31 cellular contexts compared by ENCODE assay signal in the genomic region with DNA sequence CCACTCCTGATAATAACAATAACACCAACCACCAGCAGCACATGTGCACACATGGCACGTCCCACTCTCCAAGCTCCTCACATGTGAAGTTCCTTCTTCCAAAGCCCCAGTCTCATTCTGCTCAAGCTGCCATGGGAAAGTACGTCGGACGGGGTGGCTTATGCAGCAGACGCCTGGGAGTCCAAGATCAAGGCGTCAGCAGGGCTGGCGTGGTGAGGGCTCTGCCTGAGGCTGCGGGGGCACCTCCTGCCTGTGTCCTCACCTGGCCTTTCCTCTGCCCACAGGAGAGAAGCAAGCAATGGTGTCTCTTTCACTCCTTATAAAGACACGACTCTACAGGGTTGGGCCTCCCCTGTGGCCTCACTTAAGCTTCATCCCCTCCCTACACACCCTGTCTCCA.
DNase-seq lines count a peak whose midpoint lies in the region; ATAC-seq and TF ChIP-seq lines count a peak whose summit lies in the region.
"Had no signal": no experiment of that assay in that cellular context is flagged by ENCODE, and none has a peak within 500 bp of the region (broad histone marks: within the 10 kb centered on the region; RNA-seq: fewer than 3 reads in every experiment).

No MANE protein-coding gene starts in this region.

- H3K36me3 Mint-ChIP-seq in Caco-2 (ENCODE audit: insufficient read depth, unreplicated experiment) (no peaks in the 10 kb centered on the region), T-helper 17 cell (ENCODE audit: low read depth) (peaks cover 3% of the 10 kb centered on the region), mesothelial cell of epicardium (no peaks in the 10 kb centered on the region)
- H3K36me3 Mint-ChIP-seq: CD4-positive, alpha-beta memory T cell; IgD-negative memory B cell; naive thymus-derived CD8-positive, alpha-beta T cell; stimulated activated naive B cell treated with anti-CD40 and anti-IgM and Interleukin-4, amounts not matched to agents 10 μg/mL and 1 μg/mL and 100 μg/mL, for 72 hours had no signal

- POLR2A ChIA-PET in Caco-2 (lab: Charles Lee): no interaction called here

- DNase-seq in Caco-2: no peak
- DNase-seq in T-helper 17 cell: no peak
- no peak for DNase-seq in mesothelial cell of epicardium (ENCODE audit: low spot score in 2 of 2, unreplicated experiment in 2 of 2)
- peak; percentile 47 for DNase-seq in sigmoid colon
- no peak for DNase-seq in foreskin fibroblast
- no peak for DNase-seq in omental fat pad (ENCODE audit: low spot score)
- no peak for DNase-seq in NCI-H2227 (lab: John Stamatoyannopoulos, UW; ENCODE audit: unreplicated experiment)
- DNase-seq in KBM-7: no peak
- DNase-seq: activated CD4-positive, alpha-beta T cell treated with anti-CD3 and anti-CD28 coated beads, Interleukin-2, amount 50 U/mL, for 48 hours; activated CD4-positive, CD25-positive, alpha-beta regulatory T cell treated with anti-CD3 and anti-CD28 coated beads, Interleukin-2, amount 50 U/mL, for 72 hours; activated CD8-positive, alpha-beta memory T cell treated with anti-CD3 and anti-CD28 coated beads, Interleukin-2, amount 50 U/mL, for 48 hours; activated naive CD4-positive, alpha-beta T cell treated with anti-CD3 and anti-CD28 coated beads for 36 hours; adrenal gland; AML-193; CD4-positive, alpha-beta memory T cell; HFFc6; islet precursor cell; naive thymus-derived CD8-positive, alpha-beta T cell; NCI-H1092; NCI-H1694; NCI-H2171; NCI-H510A; stimulated activated naive B cell treated with anti-CD40 and anti-IgM and Interleukin-4, amounts not matched to agents 10 μg/mL and 1 μg/mL and 100 μg/mL, for 72 hours had no signal

- H3K4me3 Mint-ChIP-seq in Caco-2 (ENCODE audit: unreplicated experiment) (no peak overlapping the region), T-helper 17 cell (no peak overlapping the region), mesothelial cell of epicardium (no peak overlapping the region)
- H3K4me3 Mint-ChIP-seq: activated naive CD4-positive, alpha-beta T cell treated with anti-CD3 and anti-CD28 coated beads for 36 hours; activated T-helper 1 cell treated with anti-CD3 and anti-CD28 coated beads, Interleukin-12 subunit alpha, Interleukin-12 subunit beta, Interleukin-2, Interleukin-4 antibody, amounts not matched to agents 30 ng/mL and 10 ng/mL and 1 ng/mL, durations not matched to agents 14 hours and 24 hours and 36 hours; CD4-positive, alpha-beta memory T cell; central memory CD8-positive, alpha-beta T cell; GM23338; HFFc6; IgD-negative memory B cell; naive thymus-derived CD8-positive, alpha-beta T cell; stimulated activated naive B cell treated with anti-CD40 and anti-IgM and Interleukin-4, amounts not matched to agents 10 μg/mL and 1 μg/mL and 100 μg/mL, for 72 hours had no signal

- 92 to 95% methylated on average over 9 of the region's 9 CpGs for WGBS in sigmoid colon, 2 donors

- H3K9me3 ChIP-seq in Caco-2: no peaks in the 10 kb centered on the region
- H3K9me3 ChIP-seq in T-helper 17 cell (ENCODE audit: control insufficient read depth, low read length, poor library complexity, severe bottlenecking): no peaks in the 10 kb centered on the region
- no peaks in the 10 kb centered on the region for H3K9me3 ChIP-seq in sigmoid colon
- H3K9me3 ChIP-seq: adrenal gland, body of pancreas, pancreas, suprapubic skin had no signal

- CTCF ChIA-PET in Caco-2 (lab: Charles Lee): interaction anchor here (0.8 kb wide), 1 partner anchor 116 kb away, joined by 4 read pairs; no protein-coding TSS in a partner anchor

- H3K27ac Mint-ChIP-seq in Caco-2 (ENCODE audit: unreplicated experiment) (peak overlapping the region; percentile 6), T-helper 17 cell (peak overlapping the region; percentile 9), mesothelial cell of epicardium (peak overlapping the region; percentile 28)
- H3K27ac Mint-ChIP-seq: activated naive CD4-positive, alpha-beta T cell treated with anti-CD3 and anti-CD28 coated beads for 36 hours; activated T-helper 1 cell treated with anti-CD3 and anti-CD28 coated beads, Interleukin-12 subunit alpha, Interleukin-12 subunit beta, Interleukin-2, Interleukin-4 antibody, amounts not matched to agents 30 ng/mL and 10 ng/mL and 1 ng/mL, durations not matched to agents 14 hours and 24 hours and 36 hours; CD4-positive, alpha-beta memory T cell; GM23338; IgD-negative memory B cell; stimulated activated naive B cell treated with anti-CD40 and anti-IgM and Interleukin-4, amounts not matched to agents 10 μg/mL and 1 μg/mL and 100 μg/mL, for 72 hours had no signal

- no peaks in the 10 kb centered on the region for H3K27me3 Mint-ChIP-seq in Caco-2 (ENCODE audit: insufficient read depth, unreplicated experiment)
- peaks cover 31% of the 10 kb centered on the region for H3K27me3 Mint-ChIP-seq in T-helper 17 cell
- peaks cover 7% of the 10 kb centered on the region for H3K27me3 Mint-ChIP-seq in mesothelial cell of epicardium (ENCODE audit: low read depth)
- H3K27me3 Mint-ChIP-seq: IgD-negative memory B cell had no signal

- no peak for TF ChIP-seq POLR2A in sigmoid colon (IDR thresholded peaks at IDR 0.05)

- TF ChIP-seq CTCF in Caco-2 (IDR thresholded peaks at IDR 0.05; ENCODE audit: insufficient read depth in 1 of 2, low read depth in 1 of 2, low read length in 1 of 2, severe bottlenecking in 1 of 2, unreplicated experiment in 1 of 2): no peak
- TF ChIP-seq CTCF in mesothelial cell of epicardium (IDR thresholded peaks at IDR 0.05; ENCODE audit: unreplicated experiment): no peak
- TF ChIP-seq CTCF in sigmoid colon (IDR thresholded peaks at IDR 0.05): no peak
- no peak for TF ChIP-seq CTCF in foreskin fibroblast (IDR thresholded peaks at IDR 0.05; ENCODE audit: low read depth, low read length)
- TF ChIP-seq CTCF in omental fat pad (IDR thresholded peaks at IDR 0.05): no peak

- intact Hi-C loops in Caco-2 (cut with micrococcal nuclease; ENCODE audit: unreplicated experiment): no loop called here
- intact Hi-C loops in sigmoid colon (cut with DNase I): no loop called here

- no TSS peak for BruUV-seq in Caco-2 (replicated peaks; lab: Mats Ljungman, UMichigan)

- no peaks in the 10 kb centered on the region for H3K9me3 Mint-ChIP-seq in Caco-2 (ENCODE audit: unreplicated experiment)
- no peaks in the 10 kb centered on the region for H3K9me3 Mint-ChIP-seq in mesothelial cell of epicardium
- H3K9me3 Mint-ChIP-seq: activated naive CD4-positive, alpha-beta T cell treated with anti-CD3 and anti-CD28 coated beads for 36 hours; activated T-helper 1 cell treated with anti-CD3 and anti-CD28 coated beads, Interleukin-12 subunit alpha, Interleukin-12 subunit beta, Interleukin-2, Interleukin-4 antibody, amounts not matched to agents 30 ng/mL and 10 ng/mL and 1 ng/mL, durations not matched to agents 14 hours and 24 hours and 36 hours; CD4-positive, alpha-beta memory T cell; central memory CD8-positive, alpha-beta T cell; GM23338; IgD-negative memory B cell; naive thymus-derived CD8-positive, alpha-beta T cell; stimulated activated naive B cell treated with anti-CD40 and anti-IgM and Interleukin-4, amounts not matched to agents 10 μg/mL and 1 μg/mL and 100 μg/mL, for 72 hours had no signal

- in situ Hi-C loops in KBM-7 (cut with MboI; ENCODE audit: low pct_unique_long_range_greater_than_20kb, low sequenced_read_pairs): no loop called here

- no peak overlapping the region for H3K4me3 ChIP-seq in Caco-2 (ENCODE audit: low read depth, low read length)
- H3K4me3 ChIP-seq in sigmoid colon: no peak overlapping the region
- H3K4me3 ChIP-seq in foreskin fibroblast (ENCODE audit: low read depth in 1 of 2, low read length in 2 of 2): no peak overlapping the region
- H3K4me3 ChIP-seq: adrenal gland, body of pancreas, GM23338, suprapubic skin had no signal

- no peak overlapping the region for H3K27ac ChIP-seq in sigmoid colon
- H3K27ac ChIP-seq: adrenal gland, suprapubic skin had no signal

- ATAC-seq in T-helper 17 cell: no peak
- ATAC-seq in omental fat pad (ENCODE audit: low FRiP score): no peak
- ATAC-seq: body of pancreas; naive thymus-derived CD8-positive, alpha-beta T cell; pancreas; right cardiac atrium had no signal

- H3K4me1 Mint-ChIP-seq in Caco-2 (ENCODE audit: low read depth, unreplicated experiment): peaks cover 56% of the 10 kb centered on the region
- peaks cover 10% of the 10 kb centered on the region for H3K4me1 Mint-ChIP-seq in T-helper 17 cell
- H3K4me1 Mint-ChIP-seq in mesothelial cell of epicardium: peaks cover 69% of the 10 kb centered on the region
- H3K4me1 Mint-ChIP-seq: central memory CD8-positive, alpha-beta T cell; stimulated activated naive B cell treated with anti-CD40 and anti-IgM and Interleukin-4, amounts not matched to agents 10 μg/mL and 1 μg/mL and 100 μg/mL, for 72 hours had no signal

- TF ChIP-seq EP300 in sigmoid colon (IDR thresholded peaks at IDR 0.05): no peak

- no peaks in the 10 kb centered on the region for H3K36me3 ChIP-seq in Caco-2 (ENCODE audit: control insufficient read depth, insufficient read depth, low read length)
- no peaks in the 10 kb centered on the region for H3K36me3 ChIP-seq in sigmoid colon
- H3K36me3 ChIP-seq: adrenal gland, pancreas, suprapubic skin had no signal

- H3K27me3 ChIP-seq in Caco-2 (replicated peaks; ENCODE audit: control insufficient read depth, insufficient read depth, low read length) (no peaks in the 10 kb centered on the region), sigmoid colon (no peaks in the 10 kb centered on the region)
- H3K27me3 ChIP-seq: body of pancreas, pancreas had no signal

- H3K4me1 ChIP-seq in Caco-2 (peaks cover 37% of the 10 kb centered on the region), sigmoid colon (no peaks in the 10 kb centered on the region)
- H3K4me1 ChIP-seq: adrenal gland had no signal
